12 cellular contexts compared by ENCODE assay signal in genomic region chr15:66940368-66940767, GRCh38.
DNase-seq lines count a peak whose midpoint lies in the region; ATAC-seq and TF ChIP-seq lines count a peak whose summit lies in the region.
"Had no signal": no experiment of that assay in that cellular context is flagged by ENCODE, and none has a peak within 500 bp of the region (broad histone marks: within the 10 kb centered on the region; RNA-seq: fewer than 3 reads in every experiment).

No MANE protein-coding gene starts in this region.

- peak; percentile 94 for ATAC-seq in activated CD4-positive, alpha-beta T cell treated with anti-CD3 and anti-CD28 coated beads for 36 hours
- ATAC-seq in GM21825 (IDR thresholded peaks at IDR 0.05; ENCODE audit: unreplicated experiment), result peak; percentile 72

- no peak for TF ChIP-seq RAD21 in SK-N-SH (IDR thresholded peaks at IDR 0.05; ENCODE audit: low read length)

- H3K79me2 ChIP-seq in SK-N-SH (ENCODE audit: insufficient read depth), result no peaks in the 10 kb centered on the region

- no peaks in the 10 kb centered on the region for H3K27me3 ChIP-seq in SK-N-SH (ENCODE audit: insufficient read depth)

- peaks cover 14% of the 10 kb centered on the region for H3K4me1 Mint-ChIP-seq in activated CD4-positive, alpha-beta T cell treated with anti-CD3 and anti-CD28 coated beads for 36 hours

- H3K4me2 ChIP-seq in SK-N-SH, result no peak overlapping the region
- H3K4me2 ChIP-seq: PC-9 had no signal

- TF ChIP-seq CTCF in SK-N-SH (IDR thresholded peaks at IDR 0.05), result no peak

- POLR2A ChIA-PET in activated CD4-positive, alpha-beta T cell treated with anti-CD3 and anti-CD28 coated beads for 36 hours (lab: Charles Lee), result no interaction called here
- POLR2A ChIA-PET in SK-N-SH (lab: Yijun Ruan, JAX), result no interaction called here

- intact Hi-C loops in activated CD4-positive, alpha-beta T cell treated with anti-CD3 and anti-CD28 coated beads for 36 hours (cut with DNase I, micrococcal nuclease), result loop anchor here (2.0 to 10.0 kb wide), 5 partner anchors 142 to 300 kb away; no protein-coding TSS in a partner anchor

- H3K9ac ChIP-seq in SK-N-SH, result no peak overlapping the region

- H3F3A ChIP-seq in SK-N-SH (replicated peaks; ENCODE audit: insufficient read depth), result peaks cover 5% of the 10 kb centered on the region

- H3K27ac ChIP-seq in SK-N-SH (ENCODE audit: low read depth in 2 of 2, low read length in 1 of 2), result no peak overlapping the region
- H3K27ac ChIP-seq: PC-9 had no signal

- no peaks in the 10 kb centered on the region for H3K36me3 Mint-ChIP-seq in activated CD4-positive, alpha-beta T cell treated with anti-CD3 and anti-CD28 coated beads for 36 hours (ENCODE audit: low read depth)

- no peak overlapping the region for H3K4me3 Mint-ChIP-seq in activated CD4-positive, alpha-beta T cell treated with anti-CD3 and anti-CD28 coated beads for 36 hours

- no peaks in the 10 kb centered on the region for H4K20me1 ChIP-seq in SK-N-SH (ENCODE audit: insufficient read depth)

- peak overlapping the region; percentile 38; the same call in 1 of the 2 replicates for H2AFZ ChIP-seq in SK-N-SH (ENCODE audit: low read depth)
- H2AFZ ChIP-seq: PC-9 had no signal

- peak; percentile 42 for DNase-seq in activated CD4-positive, alpha-beta T cell treated with anti-CD3 and anti-CD28 coated beads for 36 hours
- DNase-seq in activated CD4-positive, alpha-beta T cell treated with anti-CD3 and anti-CD28 coated beads for 4 hours, result no peak
- DNase-seq in SK-N-SH (no peak), putamen (ENCODE audit: low spot score) (peak; percentile 45), cerebellar cortex (ENCODE audit: low spot score) (no peak), AG08395 (ENCODE audit: low spot score) (no peak), SKM-1 (lab: John Stamatoyannopoulos, UW; ENCODE audit: unreplicated experiment) (no peak)
- DNase-seq: activated CD4-positive, alpha-beta T cell treated with anti-CD3 and anti-CD28 coated beads, Interleukin-2, amount 50 U/mL, for 1 hour; KG1; mesendoderm had no signal

- no peak overlapping the region for H3K4me3 ChIP-seq in SK-N-SH (ENCODE audit: low read depth in 2 of 2, low read length in 1 of 2)
- H3K4me3 ChIP-seq: PC-9 had no signal

- H3K36me3 ChIP-seq in SK-N-SH (replicated peaks in 1 of 2; ENCODE audit: control insufficient read depth in 1 of 2, insufficient read depth in 2 of 2, low read length in 1 of 2), result no peaks in the 10 kb centered on the region

- 90% methylated on average over 2 of the region's 2 CpGs for WGBS in SK-N-SH (ENCODE audit: low lambda C conversion rate)

- H3K27me3 Mint-ChIP-seq in activated CD4-positive, alpha-beta T cell treated with anti-CD3 and anti-CD28 coated beads for 36 hours, result peaks cover 2% of the 10 kb centered on the region

- H3K27ac Mint-ChIP-seq in activated CD4-positive, alpha-beta T cell treated with anti-CD3 and anti-CD28 coated beads for 36 hours, result no peak overlapping the region

- H3K9me3 ChIP-seq in SK-N-SH, result no peaks in the 10 kb centered on the region

- no peak for TF ChIP-seq EP300 in SK-N-SH (IDR thresholded peaks at IDR 0.05; ENCODE audit: borderline replicate concordance in 1 of 2, low read depth in 1 of 2, low read length in 1 of 2)

- CTCF ChIA-PET in activated CD4-positive, alpha-beta T cell treated with anti-CD3 and anti-CD28 coated beads for 36 hours (lab: Charles Lee), result interaction anchor here (0.5 kb wide), 1 partner anchor 156 kb away, joined by 3 read pairs; no protein-coding TSS in a partner anchor
- CTCF ChIA-PET in SK-N-SH (lab: Yijun Ruan, JAX), result interaction anchor here (1.2 kb wide), 1 partner anchor 363 kb away, joined by 5 read pairs; no protein-coding TSS in a partner anchor

- peaks cover 0 to 10% of the 10 kb centered on the region in 2 experiments; a peak in 1 of 4 replicates for H3K4me1 ChIP-seq in SK-N-SH (ENCODE audit: control insufficient read depth in 1 of 2, insufficient read depth in 2 of 2, low read depth in 1 of 2, low read length in 1 of 2)

- no peaks in the 10 kb centered on the region for H3K9me2 ChIP-seq in SK-N-SH

- H3K9me3 Mint-ChIP-seq in activated CD4-positive, alpha-beta T cell treated with anti-CD3 and anti-CD28 coated beads for 36 hours (ENCODE audit: low read depth), result no peaks in the 10 kb centered on the region

TF ChIP-seq in SK-N-SH, 30 proteins besides CTCF, POLR2A, EP300 and RAD21:
- TF ChIP-seq TEAD4 (IDR thresholded peaks at IDR 0.05; ENCODE audit: borderline replicate concordance, insufficient read depth) (no peak), ELF1 (IDR thresholded peaks at IDR 0.05) (no peak), FOXJ3 (CRISPR knock-in tag; IDR thresholded peaks at IDR 0.05) (no peak), GABPA (IDR thresholded peaks at IDR 0.05; ENCODE audit: low read depth) (no peak), PBX3 (IDR thresholded peaks at IDR 0.05) (0 out of 2 replicates have a peak, but pooled peaks have one; percentile 32), TCF12 (IDR thresholded peaks at IDR 0.05) (no peak), MEF2A (IDR thresholded peaks at IDR 0.05; ENCODE audit: borderline replicate concordance, low read depth) (no peak)
TF ChIP-seq in SK-N-SH: peak in this region for 1.

Comparison
In these comparisons a context has a peak if more than half of its experiments do, and no peak if none do; other contexts are left out.
1. DNase-seq: peak in activated CD4-positive, alpha-beta T cell treated with anti-CD3 and anti-CD28 coated beads for 36 hours (single experiment) and putamen (single experiment); none in activated CD4-positive, alpha-beta T cell treated with anti-CD3 and anti-CD28 coated beads for 4 hours (0 of 2), SK-N-SH (single experiment), cerebellar cortex (single experiment), AG08395 (single experiment) and SKM-1 (single experiment).